Comparison of ENCODE assay signal across 17 cellular contexts in the genomic region with DNA sequence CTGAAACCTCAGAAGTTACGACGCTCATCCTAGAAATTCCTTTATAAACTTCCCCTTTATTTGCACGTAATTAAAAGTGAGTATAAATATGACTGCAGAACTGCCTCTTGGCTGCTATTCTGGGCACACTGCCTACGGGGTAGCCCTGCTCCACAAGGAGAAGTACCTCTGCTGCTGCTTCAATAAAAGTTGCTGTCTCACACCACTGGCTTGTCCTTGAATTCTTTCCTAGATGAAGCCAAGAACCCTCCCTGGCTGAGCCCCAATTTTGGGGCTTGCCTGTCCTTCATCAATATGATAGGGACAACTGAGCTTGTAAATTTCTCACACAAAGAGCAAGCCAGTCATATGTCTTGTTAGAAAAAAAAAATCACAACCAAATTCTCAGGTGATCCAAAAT.
"Had no signal": no experiment of that assay in that cellular context is flagged by ENCODE, and none has a peak within 500 bp of the region (broad histone marks: within the 10 kb centered on the region; RNA-seq: fewer than 3 reads in every experiment).

No MANE protein-coding gene starts in this region.

- H3K27me3 ChIP-seq: colonic mucosa, foreskin keratinocyte, thyroid gland, upper lobe of left lung, uterus had no signal

- DNase-seq: colonic mucosa; dermis blood vessel endothelial cell; foreskin keratinocyte; hypothalamus; kidney glomerular epithelial cell; mesendoderm; naive B cell; posterior cingulate gyrus; small intestine; stimulated activated CD4-positive, alpha-beta T cell treated with anti-CD3 and anti-CD28 coated beads, Interleukin-2, amount 100 ng/mL, for 48 hours; stimulated activated naive CD4-positive, alpha-beta T cell treated with Interleukin-2 at 50 U/mL for 16 hours; upper lobe of left lung; uterus had no signal

- H3K27ac ChIP-seq: colonic mucosa, foreskin keratinocyte, thyroid gland, upper lobe of left lung, uterus had no signal

- FAIRE-seq: islet of Langerhans, small intestine had no signal

- H3K9me3 ChIP-seq: colonic mucosa, thyroid gland, upper lobe of left lung, uterus had no signal

- H3K4me3 ChIP-seq: colonic mucosa, lung, thyroid gland, upper lobe of left lung, uterus had no signal

- H3K4me1 ChIP-seq: colonic mucosa, thyroid gland, uterus had no signal

- H3K36me3 ChIP-seq: colonic mucosa, thyroid gland, upper lobe of left lung, uterus had no signal

- ATAC-seq: foreskin keratinocyte, left lobe of liver had no signal
